1 cellular context compared by ENCODE assay signal in the genomic region with DNA sequence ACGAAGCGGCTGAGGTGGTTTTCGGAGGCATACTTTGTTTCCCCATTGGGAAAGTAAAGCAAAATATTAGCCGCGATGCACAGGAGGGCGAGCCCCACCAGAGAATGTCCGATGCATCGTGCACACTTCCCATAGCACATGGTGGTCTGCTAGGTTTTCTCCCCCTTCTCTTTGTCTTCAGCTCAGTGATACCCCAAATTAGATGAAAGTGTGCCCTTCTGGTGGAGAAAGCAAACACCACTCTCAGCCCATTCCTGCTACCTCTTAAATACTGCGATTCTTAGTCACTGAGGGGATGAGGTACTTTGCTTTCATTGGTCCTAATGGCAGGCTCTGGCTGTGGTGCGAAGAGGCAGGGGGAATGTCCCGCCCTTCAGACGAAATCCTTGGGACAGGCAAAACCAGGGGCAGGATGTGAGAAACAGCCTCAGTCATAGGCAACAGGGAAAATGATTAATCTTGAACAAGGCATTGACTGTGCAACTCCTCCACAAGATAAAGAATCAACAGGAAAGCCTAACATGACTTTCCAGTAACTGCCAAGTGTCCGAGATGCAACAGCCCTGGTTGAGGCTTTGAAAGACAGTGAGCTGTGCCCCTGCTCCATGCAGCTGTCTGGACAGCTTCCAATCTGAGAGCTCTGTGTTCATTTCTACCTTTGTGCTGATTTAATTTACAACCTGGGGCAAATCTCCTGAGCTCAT.
A peak's percentile ranks its signal among the peaks of the same experiment; 100 is the strongest.
TF ChIP-seq lines count a peak whose summit lies in the region.

A gene with protein sequence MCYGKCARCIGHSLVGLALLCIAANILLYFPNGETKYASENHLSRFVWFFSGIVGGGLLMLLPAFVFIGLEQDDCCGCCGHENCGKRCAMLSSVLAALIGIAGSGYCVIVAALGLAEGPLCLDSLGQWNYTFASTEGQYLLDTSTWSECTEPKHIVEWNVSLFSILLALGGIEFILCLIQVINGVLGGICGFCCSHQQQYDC (minus strand): TSS at position 242 of the 704 bp plus-strand sequence. CDS start 102 bp downstream, at position 140.

TF ChIP-seq in HepG2, 621 proteins besides CTCF, POLR2A, EP300 and RAD21 (continued from another document and continues in another):
- TF ChIP-seq NR2F2 (IDR thresholded peaks at IDR 0.05; ENCODE audit: borderline replicate concordance, low read depth) (peak; percentile 17; the same call in 1 of the 2 replicates), DBP (CRISPR knock-in tag; IDR thresholded peaks at IDR 0.05; ENCODE audit: not compliant biosample characterization) (peak; percentile 37), IRF9 (CRISPR knock-in tag; IDR thresholded peaks at IDR 0.05; ENCODE audit: borderline replicate concordance) (peak; percentile 24; the same call in 1 of the 2 replicates), TIGD3 (CRISPR knock-in tag; IDR thresholded peaks at IDR 0.05; ENCODE audit: borderline replicate concordance) (no peak), YEATS4 (CRISPR knock-in tag; IDR thresholded peaks at IDR 0.05; ENCODE audit: borderline replicate concordance) (peak; percentile 54; the same call in 1 of the 2 replicates), ZNF17 (CRISPR knock-in tag; IDR thresholded peaks at IDR 0.05) (no peak), RFX1 (IDR thresholded peaks at IDR 0.05) (no peak), ZNF775 (CRISPR knock-in tag; IDR thresholded peaks at IDR 0.05; ENCODE audit: borderline replicate concordance) (no peak), FOXK2 (IDR thresholded peaks at IDR 0.05) (no peak), ZNF598 (CRISPR knock-in tag; IDR thresholded peaks at IDR 0.05; ENCODE audit: borderline replicate concordance) (no peak), ZBTB4 (CRISPR knock-in tag; IDR thresholded peaks at IDR 0.05; ENCODE audit: borderline replicate concordance) (0 out of 2 replicates have a peak, but pooled peaks have one; percentile 67), MBNL3 (CRISPR knock-in tag; conservative IDR thresholded peaks at IDR 0.05) (no peak), ZMYM4 (CRISPR knock-in tag; IDR thresholded peaks at IDR 0.05) (peak; percentile 89), HDAC2 (CRISPR knock-in tag; IDR thresholded peaks at IDR 0.05) (peak; percentile 75), NR2C2 (CRISPR knock-in tag; IDR thresholded peaks at IDR 0.05; ENCODE audit: borderline replicate concordance) (peak; percentile 42; the same call in 1 of the 2 replicates), ZNF333 (CRISPR knock-in tag; IDR thresholded peaks at IDR 0.05; ENCODE audit: borderline replicate concordance) (no peak), ZNF564 (CRISPR knock-in tag; IDR thresholded peaks at IDR 0.05) (no peak), YY1 (IDR thresholded peaks at IDR 0.05; ENCODE audit: insufficient read depth, insufficient replicate concordance, low read depth, low read length) (no peak), ARHGAP35 (CRISPR knock-in tag; IDR thresholded peaks at IDR 0.05; ENCODE audit: borderline replicate concordance) (no peak; the same call in 1 of the 2 replicates), ZNF709 (CRISPR knock-in tag; IDR thresholded peaks at IDR 0.05) (peak; percentile 88; the same call in 1 of the 2 replicates), SMYD3 (CRISPR knock-in tag; IDR thresholded peaks at IDR 0.05) (0 out of 2 replicates have a peak, but pooled peaks have one; percentile 63), THYN1 (CRISPR knock-in tag; IDR thresholded peaks at IDR 0.05; ENCODE audit: borderline replicate concordance, low read depth) (no peak), ZNF879 (CRISPR knock-in tag; IDR thresholded peaks at IDR 0.05) (0 out of 2 replicates have a peak, but pooled peaks have one; percentile 46), ZNF652 (CRISPR knock-in tag; IDR thresholded peaks at IDR 0.05; ENCODE audit: borderline replicate concordance, low read depth) (no peak), XBP1 (CRISPR knock-in tag; IDR thresholded peaks at IDR 0.05) (no peak), JUN (CRISPR knock-in tag; IDR thresholded peaks at IDR 0.05) (no peak), PREB (CRISPR knock-in tag; IDR thresholded peaks at IDR 0.05) (no peak), E2F5 (CRISPR knock-in tag; conservative IDR thresholded peaks at IDR 0.05) (no peak), NFE2 (CRISPR knock-in tag; IDR thresholded peaks at IDR 0.05) (no peak), FOXC1 (CRISPR knock-in tag; IDR thresholded peaks at IDR 0.05; ENCODE audit: borderline replicate concordance) (peak; percentile 31; the same call in 1 of the 2 replicates), HOMEZ (CRISPR knock-in tag; IDR thresholded peaks at IDR 0.05; ENCODE audit: low read depth) (peak; percentile 20; the same call in 1 of the 2 replicates), ZNF264 (CRISPR knock-in tag; IDR thresholded peaks at IDR 0.05) (0 out of 2 replicates have a peak, but pooled peaks have one; percentile 81), CEBPG (CRISPR knock-in tag; IDR thresholded peaks at IDR 0.05) (peak; percentile 75), ZNF644 (CRISPR knock-in tag; IDR thresholded peaks at IDR 0.05; ENCODE audit: low read depth) (peak; percentile 81), ZNF674 (CRISPR knock-in tag; IDR thresholded peaks at IDR 0.05; ENCODE audit: low read depth) (no peak)
- TF ChIP-seq, protein P1, sequence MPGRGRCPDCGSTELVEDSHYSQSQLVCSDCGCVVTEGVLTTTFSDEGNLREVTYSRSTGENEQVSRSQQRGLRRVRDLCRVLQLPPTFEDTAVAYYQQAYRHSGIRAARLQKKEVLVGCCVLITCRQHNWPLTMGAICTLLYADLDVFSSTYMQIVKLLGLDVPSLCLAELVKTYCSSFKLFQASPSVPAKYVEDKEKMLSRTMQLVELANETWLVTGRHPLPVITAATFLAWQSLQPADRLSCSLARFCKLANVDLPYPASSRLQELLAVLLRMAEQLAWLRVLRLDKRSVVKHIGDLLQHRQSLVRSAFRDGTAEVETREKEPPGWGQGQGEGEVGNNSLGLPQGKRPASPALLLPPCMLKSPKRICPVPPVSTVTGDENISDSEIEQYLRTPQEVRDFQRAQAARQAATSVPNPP (CRISPR knock-in tag; IDR thresholded peaks at IDR 0.05) = peak; percentile 49; the same call in 1 of the 2 replicates
- TF ChIP-seq, protein P2, sequence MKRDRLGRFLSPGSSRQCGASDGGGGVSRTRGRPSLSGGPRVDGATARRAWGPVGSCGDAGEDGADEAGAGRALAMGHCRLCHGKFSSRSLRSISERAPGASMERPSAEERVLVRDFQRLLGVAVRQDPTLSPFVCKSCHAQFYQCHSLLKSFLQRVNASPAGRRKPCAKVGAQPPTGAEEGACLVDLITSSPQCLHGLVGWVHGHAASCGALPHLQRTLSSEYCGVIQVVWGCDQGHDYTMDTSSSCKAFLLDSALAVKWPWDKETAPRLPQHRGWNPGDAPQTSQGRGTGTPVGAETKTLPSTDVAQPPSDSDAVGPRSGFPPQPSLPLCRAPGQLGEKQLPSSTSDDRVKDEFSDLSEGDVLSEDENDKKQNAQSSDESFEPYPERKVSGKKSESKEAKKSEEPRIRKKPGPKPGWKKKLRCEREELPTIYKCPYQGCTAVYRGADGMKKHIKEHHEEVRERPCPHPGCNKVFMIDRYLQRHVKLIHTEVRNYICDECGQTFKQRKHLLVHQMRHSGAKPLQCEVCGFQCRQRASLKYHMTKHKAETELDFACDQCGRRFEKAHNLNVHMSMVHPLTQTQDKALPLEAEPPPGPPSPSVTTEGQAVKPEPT (CRISPR knock-in tag; IDR thresholded peaks at IDR 0.05; ENCODE audit: low read depth) = no peak
- TF ChIP-seq, protein P3, sequence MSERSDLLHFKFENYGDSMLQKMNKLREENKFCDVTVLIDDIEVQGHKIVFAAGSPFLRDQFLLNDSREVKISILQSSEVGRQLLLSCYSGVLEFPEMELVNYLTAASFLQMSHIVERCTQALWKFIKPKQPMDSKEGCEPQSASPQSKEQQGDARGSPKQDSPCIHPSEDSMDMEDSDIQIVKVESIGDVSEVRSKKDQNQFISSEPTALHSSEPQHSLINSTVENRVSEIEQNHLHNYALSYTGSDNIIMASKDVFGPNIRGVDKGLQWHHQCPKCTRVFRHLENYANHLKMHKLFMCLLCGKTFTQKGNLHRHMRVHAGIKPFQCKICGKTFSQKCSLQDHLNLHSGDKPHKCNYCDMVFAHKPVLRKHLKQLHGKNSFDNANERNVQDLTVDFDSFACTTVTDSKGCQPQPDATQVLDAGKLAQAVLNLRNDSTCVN (CRISPR knock-in tag; IDR thresholded peaks at IDR 0.05; ENCODE audit: borderline replicate concordance) = no peak
- TF ChIP-seq, protein P4, sequence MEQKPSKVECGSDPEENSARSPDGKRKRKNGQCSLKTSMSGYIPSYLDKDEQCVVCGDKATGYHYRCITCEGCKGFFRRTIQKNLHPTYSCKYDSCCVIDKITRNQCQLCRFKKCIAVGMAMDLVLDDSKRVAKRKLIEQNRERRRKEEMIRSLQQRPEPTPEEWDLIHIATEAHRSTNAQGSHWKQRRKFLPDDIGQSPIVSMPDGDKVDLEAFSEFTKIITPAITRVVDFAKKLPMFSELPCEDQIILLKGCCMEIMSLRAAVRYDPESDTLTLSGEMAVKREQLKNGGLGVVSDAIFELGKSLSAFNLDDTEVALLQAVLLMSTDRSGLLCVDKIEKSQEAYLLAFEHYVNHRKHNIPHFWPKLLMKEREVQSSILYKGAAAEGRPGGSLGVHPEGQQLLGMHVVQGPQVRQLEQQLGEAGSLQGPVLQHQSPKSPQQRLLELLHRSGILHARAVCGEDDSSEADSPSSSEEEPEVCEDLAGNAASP (CRISPR knock-in tag; IDR thresholded peaks at IDR 0.05; ENCODE audit: borderline replicate concordance) = no peak
- TF ChIP-seq, protein P5, sequence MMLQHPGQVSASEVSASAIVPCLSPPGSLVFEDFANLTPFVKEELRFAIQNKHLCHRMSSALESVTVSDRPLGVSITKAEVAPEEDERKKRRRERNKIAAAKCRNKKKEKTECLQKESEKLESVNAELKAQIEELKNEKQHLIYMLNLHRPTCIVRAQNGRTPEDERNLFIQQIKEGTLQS (CRISPR knock-in tag; IDR thresholded peaks at IDR 0.05) = peak; percentile 23; the same call in 1 of the 2 replicates
